Comparison of ENCODE assay signal across 23 cellular contexts in genomic region chr21:21366277-21366676, GRCh38.
DNase-seq lines count a peak whose midpoint lies in the region; ATAC-seq and TF ChIP-seq lines count a peak whose summit lies in the region.
"Had no signal": no experiment of that assay in that cellular context is flagged by ENCODE, and none has a peak within 500 bp of the region (broad histone marks: within the 10 kb centered on the region; RNA-seq: fewer than 3 reads in every experiment).

No MANE protein-coding gene starts in this region.

- H3K27ac Mint-ChIP-seq in neural progenitor cell = no peak overlapping the region
- H3K27ac Mint-ChIP-seq: B cell; CD8-positive, alpha-beta T cell had no signal

- H3K27me3 Mint-ChIP-seq in neural progenitor cell (ENCODE audit: insufficient read depth, low read depth) = peaks cover under 1% of the 10 kb centered on the region
- H3K27me3 Mint-ChIP-seq: B cell had no signal

- H4K20me1 ChIP-seq in neural progenitor cell (ENCODE audit: low read depth) = no peaks in the 10 kb centered on the region

- peak overlapping the region; percentile 96 for H3K27ac ChIP-seq in neural progenitor cell
- no peak overlapping the region for H3K27ac ChIP-seq in brain microvascular endothelial cell
- H3K27ac ChIP-seq: C4-2B had no signal

- H3K79me2 ChIP-seq in neural progenitor cell (ENCODE audit: low read depth) = no peaks in the 10 kb centered on the region

- ATAC-seq in SK-N-SH treated with all-trans-retinoic acid at 6 μM for 48 hours (no peak), HG03565 (IDR thresholded peaks at IDR 0.05; ENCODE audit: unreplicated experiment) (no peak)
- ATAC-seq: CD8-positive, alpha-beta T cell; HepG2 had no signal

- no peak overlapping the region for H3K9ac ChIP-seq in neural progenitor cell

- H2AFZ ChIP-seq in neural progenitor cell (replicated peaks) = no peak overlapping the region

- H3K4me3 Mint-ChIP-seq in neural progenitor cell = no peak overlapping the region
- H3K4me3 Mint-ChIP-seq: B cell; CD8-positive, alpha-beta T cell had no signal

- peaks cover 27% of the 10 kb centered on the region for H3K4me1 ChIP-seq in neural progenitor cell

- H3K36me3 ChIP-seq in neural progenitor cell (no peaks in the 10 kb centered on the region), brain microvascular endothelial cell (replicated peaks) (no peaks in the 10 kb centered on the region)

- DNase-seq in NCI-H69 (lab: John Stamatoyannopoulos, UW) (peak; percentile 70), neural progenitor cell (ENCODE audit: low spot score) (no peak), brain microvascular endothelial cell (no peak), T-helper 1 cell (no peak)
- no peak for DNase-seq in activated CD4-positive, alpha-beta T cell treated with anti-CD3 and anti-CD28 coated beads for 48 hours
- DNase-seq: Calu3; CD8-positive, alpha-beta T cell; DMS153; DND-41; Kasumi-1; NCI-H1092 treated with DMSO at 0.1 percent for 48 hours; NCI-H1436; NCI-H187 treated with DMSO at 0.1 percent for 48 hours; NCI-H2171 treated with DMSO at 0.1 percent for 48 hours; NCI-H345; NCI-H510A treated with DMSO at 0.1 percent for 48 hours; Right ventricle myocardium superior; RPMI8226 had no signal

- H3F3A ChIP-seq in neural progenitor cell (ENCODE audit: low read depth) = peaks cover 14% of the 10 kb centered on the region

- no peak overlapping the region for H3K4me3 ChIP-seq in neural progenitor cell
- H3K4me3 ChIP-seq in brain microvascular endothelial cell (ENCODE audit: low read depth, low read length) = no peak overlapping the region

- in situ Hi-C loops in brain microvascular endothelial cell (cut with HindIII; ENCODE audit: low pct_ligation_motif_present, low sequenced_read_pairs) = no loop called here

- no peak overlapping the region for H3K4me2 ChIP-seq in neural progenitor cell

- no peaks in the 10 kb centered on the region for H3K27me3 ChIP-seq in neural progenitor cell
- no peaks in the 10 kb centered on the region for H3K27me3 ChIP-seq in brain microvascular endothelial cell (replicated peaks)

- peaks cover 5% of the 10 kb centered on the region for H3K9me3 Mint-ChIP-seq in neural progenitor cell

- peaks cover 14% of the 10 kb centered on the region for H3K4me1 Mint-ChIP-seq in neural progenitor cell
- H3K4me1 Mint-ChIP-seq: B cell had no signal

- no peaks in the 10 kb centered on the region for H3K36me3 Mint-ChIP-seq in neural progenitor cell
- H3K36me3 Mint-ChIP-seq: CD8-positive, alpha-beta T cell had no signal

- no peak for TF ChIP-seq CTCF in neural progenitor cell (IDR thresholded peaks at IDR 0.05)
- no peak for TF ChIP-seq CTCF in brain microvascular endothelial cell (IDR thresholded peaks at IDR 0.05; ENCODE audit: low read depth, low read length, missing control alignments)

- no peaks in the 10 kb centered on the region for H3K9me3 ChIP-seq in neural progenitor cell (ENCODE audit: low read depth)

TF ChIP-seq in SK-N-SH treated with all-trans-retinoic acid at 6 μM for 48 hours, 23 proteins besides CTCF, POLR2A, EP300 and RAD21:
- TF ChIP-seq TSHZ2 (CRISPR knock-in tag; IDR thresholded peaks at IDR 0.05) (0 out of 2 replicates have a peak, but pooled peaks have one; percentile 51), ZNF8 (CRISPR knock-in tag; IDR thresholded peaks at IDR 0.05) (no peak), TCF4 (CRISPR knock-in tag; IDR thresholded peaks at IDR 0.05; ENCODE audit: borderline replicate concordance) (peak; percentile 59), ZC3H10 (CRISPR knock-in tag; IDR thresholded peaks at IDR 0.05) (no peak), GLIS3 (CRISPR knock-in tag; IDR thresholded peaks at IDR 0.05) (no peak)
TF ChIP-seq in SK-N-SH treated with all-trans-retinoic acid at 6 μM for 48 hours: peak in this region for 2.
